25 cellular contexts compared by ENCODE assay signal in the genomic region with DNA sequence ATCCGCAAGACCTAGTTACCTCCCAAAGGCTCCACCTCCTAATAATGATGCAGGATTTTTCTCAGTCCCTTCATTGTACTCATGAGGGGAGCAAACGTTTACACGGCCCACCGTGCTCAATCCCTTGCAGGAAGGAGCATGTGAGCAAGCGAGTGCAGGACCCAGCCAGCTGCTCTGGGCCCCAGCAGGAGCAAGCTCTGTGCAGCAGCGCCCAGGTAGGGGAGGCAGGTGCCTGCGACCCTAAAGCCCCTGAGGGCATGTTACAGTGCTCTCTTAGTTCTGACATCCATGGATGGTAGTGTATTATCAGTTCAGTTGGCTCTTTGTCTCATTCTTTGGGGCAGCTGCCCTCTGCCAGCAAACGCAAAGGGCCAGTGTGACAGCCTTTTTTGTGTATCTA.
"Had no signal": no experiment of that assay in that cellular context is flagged by ENCODE, and none has a peak within 500 bp of the region (broad histone marks: within the 10 kb centered on the region; RNA-seq: fewer than 3 reads in every experiment).

No MANE protein-coding gene starts in this region.

- H3K27me3 Mint-ChIP-seq: dendritic cell treated with granulocyte-macrophage colony-stimulating factor and Interleukin-4, amounts not matched to agents 40 ng/mL and 50 ng/mL, for 4 days had no signal

- H3K4me3 ChIP-seq: adrenal gland, esophagus squamous epithelium, left ventricle myocardium inferior, mucosa of descending colon, right atrium auricular region, thoracic aorta, upper lobe of left lung had no signal

- H3K4me1 ChIP-seq: adrenal gland, esophagus squamous epithelium, left ventricle myocardium inferior, right atrium auricular region, upper lobe of left lung had no signal

- H3K4me1 Mint-ChIP-seq: activated B cell treated with CpG ODN at 0.5 μM for 24 hours; activated naive CD4-positive, alpha-beta T cell treated with anti-CD3 and anti-CD28 coated beads, Interleukin-2, amount 50 U/mL, for 24 hours; immature natural killer cell; memory B cell; naive thymus-derived CD4-positive, alpha-beta T cell had no signal

- H3K4me3 Mint-ChIP-seq: activated B cell treated with CpG ODN at 0.5 μM for 24 hours; activated naive CD4-positive, alpha-beta T cell treated with anti-CD3 and anti-CD28 coated beads, Interleukin-2, amount 50 U/mL, for 24 hours; dendritic cell treated with granulocyte-macrophage colony-stimulating factor and Interleukin-4, amounts not matched to agents 40 ng/mL and 50 ng/mL, for 4 days; immature natural killer cell; memory B cell; naive thymus-derived CD4-positive, alpha-beta T cell had no signal

- DNase-seq: activated B cell treated with CpG ODN at 0.5 μM for 24 hours; activated CD4-positive, alpha-beta T cell treated with anti-CD3 and anti-CD28 coated beads for 4 hours; activated CD8-positive, alpha-beta memory T cell treated with anti-CD3 and anti-CD28 coated beads, Interleukin-2, amount 50 U/mL, for 48 hours; activated effector memory CD4-positive, alpha-beta T cell treated with anti-CD3 and anti-CD28 coated beads, Interleukin-2, amount 50 U/mL, for 16 hours; activated T-cell treated with anti-CD3 and anti-CD28 coated beads, Interleukin-2, amount 50 U/mL, for 48 hours; adrenal gland; effector CD8-positive, alpha-beta T cell; esophagus squamous epithelium; immature natural killer cell; kidney glomerular epithelial cell; left ventricle myocardium inferior; mucosa of descending colon; naive thymus-derived CD4-positive, alpha-beta T cell; small intestine; stimulated activated CD4-positive, alpha-beta T cell treated with anti-CD3 and anti-CD28 coated beads, Interleukin-15, amount 100 ng/mL, for 24 hours; stimulated activated CD4-positive, alpha-beta T cell treated with anti-CD3 and anti-CD28 coated beads, Interleukin-2, amount 100 ng/mL, for 48 hours; T-helper 1 cell; T-helper 9 cell; upper lobe of left lung had no signal

- H3K27me3 ChIP-seq: adrenal gland, esophagus squamous epithelium, right atrium auricular region, upper lobe of left lung had no signal

- ATAC-seq: mucosa of descending colon; naive thymus-derived CD4-positive, alpha-beta T cell had no signal

- H3K36me3 ChIP-seq: adrenal gland, esophagus squamous epithelium, left ventricle myocardium inferior, right atrium auricular region, thoracic aorta, upper lobe of left lung had no signal

- H3K36me3 Mint-ChIP-seq: activated naive CD4-positive, alpha-beta T cell treated with anti-CD3 and anti-CD28 coated beads, Interleukin-2, amount 50 U/mL, for 24 hours; immature natural killer cell; memory B cell; naive thymus-derived CD4-positive, alpha-beta T cell had no signal

- H3K27ac ChIP-seq: adrenal gland, esophagus squamous epithelium, left ventricle myocardium inferior, right atrium auricular region, thoracic aorta, upper lobe of left lung had no signal

- H3K9me3 Mint-ChIP-seq: activated naive CD4-positive, alpha-beta T cell treated with anti-CD3 and anti-CD28 coated beads, Interleukin-2, amount 50 U/mL, for 24 hours; immature natural killer cell had no signal

- H3K27ac Mint-ChIP-seq: activated B cell treated with CpG ODN at 0.5 μM for 24 hours; activated naive CD4-positive, alpha-beta T cell treated with anti-CD3 and anti-CD28 coated beads, Interleukin-2, amount 50 U/mL, for 24 hours; dendritic cell treated with granulocyte-macrophage colony-stimulating factor and Interleukin-4, amounts not matched to agents 40 ng/mL and 50 ng/mL, for 4 days; immature natural killer cell; memory B cell; naive thymus-derived CD4-positive, alpha-beta T cell; progenitor cell of endocrine pancreas had no signal

- H3K9me3 ChIP-seq: adrenal gland, esophagus squamous epithelium, mucosa of descending colon, thoracic aorta, upper lobe of left lung had no signal
